In genomic region chr1:222643603-222643936, GRCh38 we compare ENCODE assay signal across 8 cellular contexts. TPM values are rescaled to one million over a fixed set of nuclear protein-coding genes. Genes with fewer than 3 reads are reported as not detected.
DNase-seq lines count a peak whose midpoint lies in the region; ATAC-seq and TF ChIP-seq lines count a peak whose summit lies in the region.

No MANE protein-coding gene starts in this region.

- peak overlapping the region; percentile 77 for H4K91ac ChIP-seq in mesenchymal stem cell (ENCODE audit: low read length)

- peak overlapping the region; percentile 94 for H2AFZ ChIP-seq in mesenchymal stem cell (ENCODE audit: low read depth, low read length)

- no peaks in the 10 kb centered on the region for H3K4me1 ChIP-seq in mesenchymal stem cell (ENCODE audit: control insufficient read depth, insufficient read depth, low read depth, low read length)
- H3K4me1 ChIP-seq in vagina, result peaks cover 21% of the 10 kb centered on the region

- TF ChIP-seq CTCF in chondrocyte (IDR thresholded peaks at IDR 0.05), result no peak
- no peak for TF ChIP-seq CTCF in vagina (IDR thresholded peaks at IDR 0.05)

- H4K8ac ChIP-seq in mesenchymal stem cell (ENCODE audit: low read length), result peak overlapping the region; percentile 99

- no peaks in the 10 kb centered on the region for H3K27me3 Mint-ChIP-seq in chondrocyte (ENCODE audit: low read depth)

- peak overlapping the region; percentile 99 for H3K27ac Mint-ChIP-seq in chondrocyte (ENCODE audit: unreplicated experiment)

- H3K4me3 ChIP-seq in mesenchymal stem cell (ENCODE audit: insufficient read depth in 1 of 2, low read depth in 1 of 2, low read length in 2 of 2), result peak overlapping the region; percentile 67 to 98
- peak overlapping the region; percentile 92 to 95 for H3K4me3 ChIP-seq in vagina

- no peak overlapping the region for H2AK5ac ChIP-seq in mesenchymal stem cell (ENCODE audit: low read length, severe bottlenecking)

- WGBS in mesenchymal stem cell, result 22% methylated on average over 10 of the region's 10 CpGs

- peak overlapping the region; percentile 91 for H3K27ac ChIP-seq in mesenchymal stem cell (ENCODE audit: low read length, poor library complexity, severe bottlenecking)
- H3K27ac ChIP-seq in vagina, result peak overlapping the region; percentile 92

- H3K9ac ChIP-seq in mesenchymal stem cell (ENCODE audit: low read length), result peak overlapping the region; percentile 98

- H3K14ac ChIP-seq in mesenchymal stem cell (ENCODE audit: low read length in 2 of 2), result peak overlapping the region in 1 of 2 experiments; percentile 84

- peak overlapping the region; percentile 96 to 98 for H3K18ac ChIP-seq in mesenchymal stem cell (ENCODE audit: low read depth in 1 of 2, low read length in 2 of 2)

- peaks cover 13% of the 10 kb centered on the region for H3K36me3 Mint-ChIP-seq in chondrocyte (ENCODE audit: low read depth)

- H2BK15ac ChIP-seq in mesenchymal stem cell (ENCODE audit: low read depth, poor library complexity, severe bottlenecking), result peak overlapping the region; percentile 33

- no peak overlapping the region for H3K23ac ChIP-seq in mesenchymal stem cell (ENCODE audit: low read length in 2 of 2)

- intact Hi-C loops in vagina (cut with DNase I), result loop anchor here (10.0 kb wide), 1 partner anchor 431 kb away; no protein-coding TSS in a partner anchor

- H3K79me1 ChIP-seq in mesenchymal stem cell (replicated peaks; ENCODE audit: low read length, poor library complexity, severe bottlenecking), result peaks cover 10% of the 10 kb centered on the region

- H3K9me3 ChIP-seq in mesenchymal stem cell (ENCODE audit: control insufficient read depth, low read length), result no peaks in the 10 kb centered on the region
- H3K9me3 ChIP-seq in vagina, result no peaks in the 10 kb centered on the region

- H3K4me1 Mint-ChIP-seq in chondrocyte (ENCODE audit: low read depth), result peaks cover 27% of the 10 kb centered on the region

- DNase-seq in DMS114 treated with DMSO at 0.1 percent for 48 hours (lab: John Stamatoyannopoulos, UW; ENCODE audit: unreplicated experiment) (peak; percentile 52), NCI-H1694 treated with DMSO at 0.1 percent for 48 hours (lab: John Stamatoyannopoulos, UW) (peak; percentile 45), chondrocyte (ENCODE audit: low spot score) (no peak), mesenchymal stem cell (no peak), vagina (ENCODE audit: extremely low spot score in 2 of 2) (no peak), NCI-H1105 treated with DMSO at 0.1 percent for 48 hours (lab: John Stamatoyannopoulos, UW) (no peak)

- no peak overlapping the region for H2BK12ac ChIP-seq in mesenchymal stem cell (ENCODE audit: low read length in 2 of 2)

- ATAC-seq in GM19467 (IDR thresholded peaks at IDR 0.05; ENCODE audit: unreplicated experiment) (no peak), GM21515 (IDR thresholded peaks at IDR 0.05; ENCODE audit: unreplicated experiment) (no peak)

- H3K9me3 Mint-ChIP-seq in chondrocyte (ENCODE audit: low read depth), result no peaks in the 10 kb centered on the region

- peaks cover 7 to 62% of the 10 kb centered on the region in 2 experiments for H3K36me3 ChIP-seq in mesenchymal stem cell (ENCODE audit: control insufficient read depth in 1 of 2, insufficient read depth in 2 of 2, low read depth in 1 of 2, low read length in 2 of 2)
- no peaks in the 10 kb centered on the region for H3K36me3 ChIP-seq in vagina

- TF ChIP-seq POLR2A in vagina (IDR thresholded peaks at IDR 0.05), result no peak

- peak overlapping the region; percentile 67 for H2BK5ac ChIP-seq in mesenchymal stem cell (ENCODE audit: low read depth, low read length, poor library complexity, severe bottlenecking)

- peak overlapping the region; percentile 89 for H3K4me3 Mint-ChIP-seq in chondrocyte (ENCODE audit: unreplicated experiment)

- peak overlapping the region; percentile 3 for H2BK120ac ChIP-seq in mesenchymal stem cell (ENCODE audit: low read depth, low read length)

- H3K4ac ChIP-seq in mesenchymal stem cell (ENCODE audit: low read depth in 1 of 2, low read length in 2 of 2), result peak overlapping the region; percentile 56 to 84

- H3K4me2 ChIP-seq in mesenchymal stem cell (ENCODE audit: low read length, poor library complexity, severe bottlenecking), result peak overlapping the region; percentile 64

- H3K27me3 ChIP-seq in mesenchymal stem cell (ENCODE audit: control insufficient read depth in 1 of 2, insufficient read depth in 1 of 2, low read length in 2 of 2) (no peaks in the 10 kb centered on the region), vagina (no peaks in the 10 kb centered on the region)

RNA-seq across cellular contexts. Expression of gene MIA3, which starts 25.7 kb away (rescaled TPM):
- 92.3 to 107 TPM (median 96.4 TPM) in 3 replicates for total RNA-seq in chondrocyte
- polyA plus RNA-seq in mesenchymal stem cell (2013, experiment 1 of 2), result 38.5 TPM
- 33.4 TPM for polyA plus RNA-seq in mesenchymal stem cell (2013, experiment 2 of 2)
- 24.3 TPM for total RNA-seq in vagina

RNA-seq across cellular contexts. Expression of gene TAF1A, which starts 53.8 kb away (rescaled TPM):
- total RNA-seq in chondrocyte (3.3 to 6.6 TPM (median 3.7 TPM) in 3 replicates), vagina (2.0 TPM)
- 2.9 TPM for polyA plus RNA-seq in mesenchymal stem cell (2013, experiment 1 of 2)
- 3.6 TPM for polyA plus RNA-seq in mesenchymal stem cell (2013, experiment 2 of 2)

Comparison
In these comparisons a context has a peak if more than half of its experiments do, and no peak if none do; other contexts are left out.
1. DNase-seq: peak in DMS114 treated with DMSO at 0.1 percent for 48 hours (single experiment) and NCI-H1694 treated with DMSO at 0.1 percent for 48 hours (single experiment); none in chondrocyte (single experiment), mesenchymal stem cell (single experiment), vagina (0 of 2) and NCI-H1105 treated with DMSO at 0.1 percent for 48 hours (single experiment).